ENCODE assay signal across 17 cellular contexts in genomic region chr12:26809611-26810298, GRCh38. TPM values are rescaled to one million over a fixed set of nuclear protein-coding genes. Genes with fewer than 3 reads are reported as not detected.
A peak's percentile ranks its signal among the peaks of the same experiment; 100 is the strongest.
DNase-seq lines count a peak whose midpoint lies in the region; ATAC-seq and TF ChIP-seq lines count a peak whose summit lies in the region.
"Had no signal": no experiment of that assay in that cellular context is flagged by ENCODE, and none has a peak within 500 bp of the region (broad histone marks: within the 10 kb centered on the region; RNA-seq: fewer than 3 reads in every experiment).

No MANE protein-coding gene starts in this region.

- no peak overlapping the region for H2BK120ac ChIP-seq in neuronal stem cell (ENCODE audit: low read depth, low read length)

- H4K8ac ChIP-seq in neuronal stem cell (ENCODE audit: low read depth, low read length), result no peak overlapping the region

- H3K36me3 ChIP-seq in GM23248 (ENCODE audit: low read depth) (no peaks in the 10 kb centered on the region), neuronal stem cell (replicated peaks in 1 of 2; ENCODE audit: control insufficient read depth in 2 of 2, insufficient read depth in 2 of 2, low read length in 2 of 2) (no peaks in the 10 kb centered on the region)

- 0 out of 2 replicates have a peak overlapping the region, but pooled peaks have one; percentile 56 for H3K4me3 ChIP-seq in GM23248
- H3K4me3 ChIP-seq in dorsolateral prefrontal cortex, result peak overlapping the region in 7 of 59 donors; percentile 5 to 36 (median 27)
- H3K4me3 ChIP-seq in neuronal stem cell (ENCODE audit: low read length in 2 of 2), result no peak overlapping the region
- H3K4me3 ChIP-seq: lung, skin epidermis had no signal

- no peak overlapping the region for H2BK5ac ChIP-seq in neuronal stem cell (ENCODE audit: low read length)

- H3K27me3 ChIP-seq in GM23248 (replicated peaks; ENCODE audit: insufficient read depth), result no peaks in the 10 kb centered on the region
- no peaks in the 10 kb centered on the region for H3K27me3 ChIP-seq in dorsolateral prefrontal cortex
- H3K27me3 ChIP-seq in neuronal stem cell (ENCODE audit: control insufficient read depth in 3 of 3, insufficient read depth in 3 of 3, low read depth in 1 of 3, low read length in 3 of 3), result no peaks in the 10 kb centered on the region

- H3K9me2 ChIP-seq in GM23248 (ENCODE audit: insufficient read depth), result no peaks in the 10 kb centered on the region; the same call in 1 of the 2 replicates

- no peak overlapping the region for H2AK5ac ChIP-seq in neuronal stem cell (ENCODE audit: low read depth, low read length)

- intact Hi-C loops in dorsolateral prefrontal cortex (cut with DNase I), result no loop called here

- H4K20me1 ChIP-seq in GM23248 (ENCODE audit: insufficient read depth), result no peaks in the 10 kb centered on the region

- H3K9me3 ChIP-seq in GM23248 (ENCODE audit: low read depth) (no peaks in the 10 kb centered on the region), neuronal stem cell (replicated peaks in 1 of 2; ENCODE audit: control insufficient read depth in 2 of 2, insufficient read depth in 1 of 2, low read depth in 1 of 2, low read length in 2 of 2) (no peaks in the 10 kb centered on the region)

- peak overlapping the region; percentile 68 for H3K4me2 ChIP-seq in GM23248 (ENCODE audit: unreplicated experiment)
- H3K4me2 ChIP-seq in neuronal stem cell (ENCODE audit: insufficient read depth, low read length, poor library complexity, severe bottlenecking), result no peak overlapping the region

- H4K91ac ChIP-seq in neuronal stem cell (ENCODE audit: low read depth, low read length, poor library complexity), result no peak overlapping the region

- no peak overlapping the region for H3K4ac ChIP-seq in neuronal stem cell (ENCODE audit: low read length)

- H3K14ac ChIP-seq in neuronal stem cell (ENCODE audit: low read length), result no peak overlapping the region

- in situ Hi-C loops in GM23248 (cut with MboI), result no loop called here

- no peak overlapping the region for H2BK15ac ChIP-seq in neuronal stem cell (ENCODE audit: low read length)

- no peaks in the 10 kb centered on the region for H3K79me2 ChIP-seq in GM23248 (ENCODE audit: insufficient read depth)

- H2AFZ ChIP-seq in GM23248 (peak overlapping the region; percentile 73), neuronal stem cell (ENCODE audit: low read length) (peak overlapping the region; percentile 61)

- ATAC-seq in SK-N-SH treated with all-trans-retinoic acid at 6 μM for 48 hours, result peak; percentile 41
- no peak for ATAC-seq in HG03039 (IDR thresholded peaks at IDR 0.05; ENCODE audit: unreplicated experiment)

- no peak overlapping the region for H3K23ac ChIP-seq in neuronal stem cell (ENCODE audit: low read depth, low read length, poor library complexity)

- H3K9ac ChIP-seq in GM23248 (peak overlapping the region; percentile 28; the same call in 1 of the 2 replicates), neuronal stem cell (ENCODE audit: low read depth, low read length, poor library complexity) (no peak overlapping the region)

- H3K79me1 ChIP-seq in neuronal stem cell (ENCODE audit: low read depth, low read length), result no peaks in the 10 kb centered on the region

- H3K27ac ChIP-seq in GM23248 (peak overlapping the region; percentile 60), dorsolateral prefrontal cortex (peak overlapping the region in 57 of 59 donors; percentile 15 to 90 (median 68)), neuronal stem cell (replicated peaks; ENCODE audit: low read length) (no peak overlapping the region)

- no peak overlapping the region for H3K18ac ChIP-seq in neuronal stem cell (ENCODE audit: low read length)

- no peak overlapping the region for H2BK12ac ChIP-seq in neuronal stem cell (ENCODE audit: low read length)

- no peak for TF ChIP-seq CTCF in dorsolateral prefrontal cortex (IDR thresholded peaks at IDR 0.05 in 54 of 56, conservative IDR thresholded peaks at IDR 0.05 in 2 of 56; ENCODE audit: low read depth in 1 of 56, partially characterized antibody in 56 of 56)

- DNase-seq in GM23248, result no peak
- no peak for DNase-seq in dorsolateral prefrontal cortex
- DNase-seq in neuronal stem cell (ENCODE audit: low spot score), result no peak
- no peak for DNase-seq in NCI-H187 treated with DMSO at 0.1 percent for 48 hours (lab: John Stamatoyannopoulos, UW)
- DNase-seq in stimulated activated CD4-positive, alpha-beta T cell treated with anti-CD3 and anti-CD28 coated beads, Interleukin-2, amount 100 ng/mL, for 24 hours, result no peak
- DNase-seq in SW480 (ENCODE audit: low spot score), result no peak
- DNase-seq: activated CD8-positive, alpha-beta memory T cell treated with anti-CD3 and anti-CD28 coated beads for 24 hours; activated naive CD4-positive, alpha-beta T cell treated with anti-CD3 and anti-CD28 coated beads, Interleukin-2, amount 50 U/mL, for 16 hours; AML-193; erythroblast; NCI-H1105; SIG-M5; stimulated activated naive CD8-positive, alpha-beta T cell treated with anti-CD3 and anti-CD28 coated beads, Interleukin-15, amount 100 ng/mL, for 72 hours had no signal

- peaks cover 20% of the 10 kb centered on the region for H3K4me1 ChIP-seq in GM23248 (ENCODE audit: insufficient read depth)
- peaks cover 0 to 5% of the 10 kb centered on the region in 2 donors for H3K4me1 ChIP-seq in neuronal stem cell (ENCODE audit: control insufficient read depth in 2 of 2, insufficient read depth in 1 of 2, low read depth in 1 of 2, low read length in 2 of 2)

- peaks cover 19% of the 10 kb centered on the region for H3F3A ChIP-seq in GM23248 (ENCODE audit: insufficient read depth)

- 96 to 97% methylated on average over 6 of the region's 6 CpGs for WGBS in GM23248 (ENCODE audit: low coverage in 1 of 2, low lambda C conversion rate in 2 of 2, missing lambda C conversion rate in 2 of 2), 2 experiments
- no CpG with 5 or more reads among the region's 6 CpGs for WGBS in neuronal stem cell (ENCODE audit: extremely low coverage in 2 of 2, insufficient read length in 2 of 2, insufficient replicate concordance in 1 of 2), 2 donors

TF ChIP-seq in SK-N-SH treated with all-trans-retinoic acid at 6 μM for 48 hours, 23 proteins besides CTCF, POLR2A, EP300 and RAD21:
- TF ChIP-seq TCF4 (CRISPR knock-in tag; IDR thresholded peaks at IDR 0.05; ENCODE audit: borderline replicate concordance), result no peak
- no peak for TF ChIP-seq CSRNP3 (CRISPR knock-in tag; IDR thresholded peaks at IDR 0.05)
- no peak for TF ChIP-seq SNAI2 (CRISPR knock-in tag; IDR thresholded peaks at IDR 0.05)
- TF ChIP-seq CREB5 (CRISPR knock-in tag; IDR thresholded peaks at IDR 0.05; ENCODE audit: low read depth), result peak; percentile 66
- TF ChIP-seq ZFP30 (CRISPR knock-in tag; IDR thresholded peaks at IDR 0.05), result no peak
- TF ChIP-seq RARB (CRISPR knock-in tag; IDR thresholded peaks at IDR 0.05), result no peak
- TF ChIP-seq ARNTL (CRISPR knock-in tag; IDR thresholded peaks at IDR 0.05; ENCODE audit: borderline replicate concordance, low read depth), result no peak
- no peak for TF ChIP-seq CSDC2 (CRISPR knock-in tag; IDR thresholded peaks at IDR 0.05)
- peak; percentile 25 for TF ChIP-seq ISL1 (CRISPR knock-in tag; IDR thresholded peaks at IDR 0.05)

RNA-seq across cellular contexts. Expression of gene ITPR2, which starts 23.2 kb away (rescaled TPM):
- 9.1 and 9.2 TPM in 2 replicates for total RNA-seq in GM23248 (2014; rRNA removed; shearing (Covaris generic))
- 3.6 and 5.0 TPM in 2 replicates for polyA plus RNA-seq in GM23248 (2016; fragmentation: Nextera tagmentation; extraction: Ambion mirVana)
- total RNA-seq in dorsolateral prefrontal cortex, result 100 to 1,000 TPM in 2 of 120 experiments, 10 to 100 TPM in 118; 35.5 to 122 (median 61.5) TPM
- polyA plus RNA-seq in neuronal stem cell (2013, experiment 1 of 2), result 0.25 TPM
- 0.17 TPM for polyA plus RNA-seq in neuronal stem cell (2013, experiment 2 of 2)
